In the genomic region with DNA sequence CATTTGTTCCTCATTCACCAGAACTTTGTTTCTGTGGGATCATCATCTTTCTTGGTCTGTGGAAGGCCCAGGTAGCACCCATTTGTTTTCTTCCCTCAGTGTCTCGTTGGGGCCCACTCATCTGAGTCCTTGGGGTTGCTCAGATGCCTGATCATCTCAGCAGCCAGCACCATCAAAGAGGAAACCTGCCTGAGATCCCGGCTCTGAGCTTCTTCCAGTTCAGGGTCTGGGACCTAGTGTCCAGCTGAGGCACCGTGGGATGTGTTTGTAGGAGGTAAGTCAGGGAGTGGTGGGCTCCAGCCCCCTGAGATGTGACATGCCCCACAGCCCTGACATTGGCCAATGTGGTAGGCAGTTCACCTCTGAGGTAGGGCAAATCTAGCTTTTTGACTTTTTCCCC, we compare ENCODE assay signal across 1 cellular context.
A peak's percentile ranks its signal among the peaks of the same experiment; 100 is the strongest.
TF ChIP-seq lines count a peak whose summit lies in the region.

No MANE protein-coding gene starts in this region.

TF ChIP-seq in K562, 482 proteins besides CTCF, POLR2A, EP300 and RAD21:
- TF ChIP-seq TEAD4 (IDR thresholded peaks at IDR 0.05; ENCODE audit: low read length) = no peak
- no peak for TF ChIP-seq TEAD4 (CRISPR knock-in tag; IDR thresholded peaks at IDR 0.05; ENCODE audit: borderline replicate concordance)
- TF ChIP-seq, protein P1, sequence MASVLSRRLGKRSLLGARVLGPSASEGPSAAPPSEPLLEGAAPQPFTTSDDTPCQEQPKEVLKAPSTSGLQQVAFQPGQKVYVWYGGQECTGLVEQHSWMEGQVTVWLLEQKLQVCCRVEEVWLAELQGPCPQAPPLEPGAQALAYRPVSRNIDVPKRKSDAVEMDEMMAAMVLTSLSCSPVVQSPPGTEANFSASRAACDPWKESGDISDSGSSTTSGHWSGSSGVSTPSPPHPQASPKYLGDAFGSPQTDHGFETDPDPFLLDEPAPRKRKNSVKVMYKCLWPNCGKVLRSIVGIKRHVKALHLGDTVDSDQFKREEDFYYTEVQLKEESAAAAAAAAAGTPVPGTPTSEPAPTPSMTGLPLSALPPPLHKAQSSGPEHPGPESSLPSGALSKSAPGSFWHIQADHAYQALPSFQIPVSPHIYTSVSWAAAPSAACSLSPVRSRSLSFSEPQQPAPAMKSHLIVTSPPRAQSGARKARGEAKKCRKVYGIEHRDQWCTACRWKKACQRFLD (CRISPR knock-in tag; IDR thresholded peaks at IDR 0.05) = 0 out of 2 replicates have a peak, but pooled peaks have one; percentile 1
